In the genomic region with DNA sequence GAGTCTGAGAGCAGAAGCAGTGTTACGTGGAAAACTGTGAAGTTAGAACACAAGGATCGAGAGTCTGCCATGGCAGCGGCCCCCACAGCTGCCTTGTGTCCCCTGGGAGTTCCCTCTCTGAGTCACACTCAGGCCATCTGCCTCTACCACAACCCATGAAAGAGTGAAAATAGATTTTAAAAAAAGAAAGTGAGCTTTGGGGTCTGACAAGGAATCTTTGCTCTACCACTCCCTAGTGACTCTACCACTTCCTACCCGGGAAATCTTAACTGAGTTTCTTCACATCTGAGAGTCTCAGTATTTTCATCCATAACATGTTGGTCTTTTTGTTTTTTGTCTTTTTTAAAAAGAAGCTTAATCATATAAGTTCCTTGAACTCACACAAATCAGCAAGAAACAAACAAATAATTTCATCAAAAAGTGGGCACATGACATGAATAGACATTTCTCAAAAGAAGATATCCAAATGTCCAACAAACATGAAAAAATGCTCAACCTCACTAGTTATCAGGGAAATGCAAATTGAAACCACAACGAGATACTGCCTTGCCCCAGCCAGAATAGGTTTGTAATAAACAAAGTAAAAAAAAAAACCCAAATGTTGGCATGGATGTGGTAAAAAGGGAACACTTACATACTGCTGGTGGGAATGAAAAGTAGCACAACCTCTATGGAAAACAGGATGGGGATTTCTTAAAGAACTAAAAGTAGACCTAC, we compare ENCODE assay signal across 8 cellular contexts. TPM values are rescaled to one million over a fixed set of nuclear protein-coding genes. Genes with fewer than 3 reads are reported as not detected.
DNase-seq lines count a peak whose midpoint lies in the region; ATAC-seq, FAIRE-seq and TF ChIP-seq lines count a peak whose summit lies in the region.

No MANE protein-coding gene starts in this region.

- peak overlapping the region; percentile 58 for H3K4me2 ChIP-seq in MM.1S (ENCODE audit: low read depth, low read length)

- H3K4me3 ChIP-seq in GM12865 (ENCODE audit: low read depth, low read length) (peak overlapping the region; percentile 29), MM.1S (ENCODE audit: low read length) (peak overlapping the region; percentile 2; the same call in 1 of the 2 replicates), fibroblast of the aortic adventitia (ENCODE audit: low read depth, low read length) (no peak overlapping the region)

- peak; percentile 92 for ATAC-seq in GM21717 (IDR thresholded peaks at IDR 0.05; ENCODE audit: unreplicated experiment)
- no peak for ATAC-seq in left colon

- no peak overlapping the region for H2AFZ ChIP-seq in MM.1S (ENCODE audit: low read length)

- H3K36me3 ChIP-seq in MM.1S (replicated peaks; ENCODE audit: insufficient read depth, low read length), result no peaks in the 10 kb centered on the region

- H3K9me2 ChIP-seq in MM.1S (replicated peaks; ENCODE audit: insufficient read depth, low read length), result no peaks in the 10 kb centered on the region

- H3K79me2 ChIP-seq in MM.1S (ENCODE audit: low read length), result no peaks in the 10 kb centered on the region

- H4K20me1 ChIP-seq in MM.1S (ENCODE audit: insufficient read depth, low read length), result no peaks in the 10 kb centered on the region

- peaks cover 16% of the 10 kb centered on the region for H3K4me1 ChIP-seq in MM.1S (ENCODE audit: low read length)

- no peak overlapping the region for H3K9ac ChIP-seq in MM.1S (ENCODE audit: low read length)

- FAIRE-seq in RCC 7860 (lab: Jason Lieb, UNC), result no peak

- no peaks in the 10 kb centered on the region for H3K27me3 ChIP-seq in MM.1S (replicated peaks; ENCODE audit: insufficient read depth, low read length)

- peaks cover 8% of the 10 kb centered on the region; the same call in 1 of the 2 replicates for H3F3A ChIP-seq in MM.1S (ENCODE audit: insufficient read depth, low read length)

- no peak overlapping the region for H3K27ac ChIP-seq in MM.1S (ENCODE audit: low read length)

- peak; percentile 89 for DNase-seq in GM12865 (ENCODE audit: low read depth)
- peak; percentile 44 for DNase-seq in MM.1S
- DNase-seq in fibroblast of the aortic adventitia (ENCODE audit: low read depth), result peak; percentile 15
- DNase-seq in iPS-NIHi7 (ENCODE audit: extremely low spot score), result no peak
- no peak for DNase-seq in RCC 7860 (ENCODE audit: low spot score)
- no peak for DNase-seq in left colon
- DNase-seq in activated naive CD4-positive, alpha-beta T cell treated with anti-CD3 and anti-CD28 coated beads, Interleukin-2, amount 50 U/mL, for 16 hours, result no peak

- intact Hi-C loops in left colon (cut with DNase I, micrococcal nuclease), result no loop called here

- TF ChIP-seq CTCF in GM12865 (IDR thresholded peaks at IDR 0.05; ENCODE audit: insufficient read depth, low read depth, low read length, missing control alignments) (no peak), MM.1S (IDR thresholded peaks at IDR 0.05; ENCODE audit: low read length) (no peak), fibroblast of the aortic adventitia (IDR thresholded peaks at IDR 0.05; ENCODE audit: insufficient read depth, low read length) (no peak)

- H3K9me3 ChIP-seq in MM.1S (replicated peaks; ENCODE audit: insufficient read depth, low read length), result no peaks in the 10 kb centered on the region

RNA-seq across cellular contexts. Expression of gene MSGN1, which starts 2.4 kb away (rescaled TPM):
- not detected in 2 replicates for total RNA-seq in fibroblast of the aortic adventitia (ENCODE audit: low replicate concordance)
- not detected for total RNA-seq in left colon

RNA-seq across cellular contexts. Expression of gene GEN1, which starts 60.0 kb away (rescaled TPM):
- total RNA-seq in fibroblast of the aortic adventitia (ENCODE audit: low replicate concordance), result 32.4 and 51.2 TPM in 2 replicates
- total RNA-seq in left colon, result 10 to 100 TPM; 13.5 to 26.3 TPM

Comparison
In these comparisons a context has a peak if more than half of its experiments do, and no peak if none do; other contexts are left out.
1. DNase-seq: peak in GM12865 (single experiment), MM.1S (single experiment) and fibroblast of the aortic adventitia (single experiment); none in iPS-NIHi7 (single experiment), RCC 7860 (single experiment), left colon (0 of 2) and activated naive CD4-positive, alpha-beta T cell treated with anti-CD3 and anti-CD28 coated beads, Interleukin-2, amount 50 U/mL, for 16 hours (single experiment).